In genomic region chr12:6607751-6608591, GRCh38 we compare ENCODE assay signal across 8 cellular contexts. TPM values are rescaled to one million over a fixed set of nuclear protein-coding genes. Genes with fewer than 3 reads are reported as not detected.
DNase-seq lines count a peak whose midpoint lies in the region; ATAC-seq and TF ChIP-seq lines count a peak whose summit lies in the region.

No MANE protein-coding gene starts in this region.

- no peaks in the 10 kb centered on the region for H3K27me3 Mint-ChIP-seq in CD4-positive, alpha-beta T cell

- H3K9me3 Mint-ChIP-seq in CD4-positive, alpha-beta T cell: no peaks in the 10 kb centered on the region

- H3K36me3 Mint-ChIP-seq in CD4-positive, alpha-beta T cell (ENCODE audit: low read depth): peaks cover 22% of the 10 kb centered on the region

- intact Hi-C loops in CD4-positive, alpha-beta T cell (cut with DNase I, micrococcal nuclease): loop anchor here in 1 of 2 experiments (2.0 to 5.0 kb wide), 5 partner anchors 23 to 184 kb away; partner anchors contain the start of genes ING4, NOP2 and ZNF384
- intact Hi-C loops in ascending aorta (cut with DNase I): loop anchor here (1.0 to 5.0 kb wide), 4 partner anchors 39 to 244 kb away; partner anchors contain the start of genes CDCA3, IFFO1, NOP2 and P3H3

- no peaks in the 10 kb centered on the region for H3K27me3 ChIP-seq in CD4-positive, alpha-beta T cell (ENCODE audit: control insufficient read depth, insufficient read depth, low read length)
- no peaks in the 10 kb centered on the region for H3K27me3 ChIP-seq in ascending aorta

- no peaks in the 10 kb centered on the region for H3K36me3 ChIP-seq in ascending aorta

- DNase-seq in CD4-positive, alpha-beta T cell: peak in 8 of 10 experiments; percentile 24 to 74 (median 46)
- peak; percentile 88 for DNase-seq in NCI-H146 (lab: John Stamatoyannopoulos, UW)
- peak in 1 of 2 donors; percentile 86 for DNase-seq in ascending aorta (ENCODE audit: low spot score in 2 of 2)
- DNase-seq in islet precursor cell: peak; percentile 86
- DNase-seq in stimulated activated CD4-positive, alpha-beta T cell treated with anti-CD3 and anti-CD28 coated beads, Interleukin-1b, Interleukin-23, amount 100 ng/mL, for 48 hours: peak; percentile 69

- H3K4me3 ChIP-seq in ascending aorta: no peak overlapping the region

- peak overlapping the region; percentile 94 for H3K27ac ChIP-seq in CD4-positive, alpha-beta T cell (ENCODE audit: low read depth, low read length)
- H3K27ac ChIP-seq in ascending aorta: peak overlapping the region; percentile 73 to 99

- no peak overlapping the region for H3K4me3 Mint-ChIP-seq in CD4-positive, alpha-beta T cell

- CTCF ChIA-PET in CD4-positive, alpha-beta T cell (lab: Charles Lee): interaction anchor here (1.2 kb wide), 1 partner anchor 53 kb away, joined by 3 read pairs; no protein-coding TSS in a partner anchor

- H3K4me1 Mint-ChIP-seq in CD4-positive, alpha-beta T cell (ENCODE audit: low read depth): peaks cover 54% of the 10 kb centered on the region

- peaks cover 26 to 34% of the 10 kb centered on the region in 2 donors for H3K4me1 ChIP-seq in ascending aorta

- POLR2A ChIA-PET in CD4-positive, alpha-beta T cell (lab: Charles Lee): interaction anchor here (0.6 to 1.5 kb wide), 9 partner anchors 9 to 264 kb away, joined by 3 to 9 read pairs (median 3); partner anchors contain the start of genes CD4, NOP2, SPSB2 and VAMP1

- ATAC-seq in CD4-positive, alpha-beta T cell (ENCODE audit: poor library complexity): peak; percentile 59
- peak; percentile 47 for ATAC-seq in GM21786 (IDR thresholded peaks at IDR 0.05; ENCODE audit: unreplicated experiment)
- peak; percentile 3; the same call in 2 of the 3 replicates for ATAC-seq in SK-N-SH treated with all-trans-retinoic acid at 6 μM for 48 hours
- no peak for ATAC-seq in HG02852 (IDR thresholded peaks at IDR 0.05; ENCODE audit: unreplicated experiment)

- TF ChIP-seq CTCF in CD4-positive, alpha-beta T cell (IDR thresholded peaks at IDR 0.05): no peak
- TF ChIP-seq CTCF in ascending aorta (IDR thresholded peaks at IDR 0.05): no peak

- no peak overlapping the region for H3K27ac Mint-ChIP-seq in CD4-positive, alpha-beta T cell

- no peaks in the 10 kb centered on the region for H3K9me3 ChIP-seq in CD4-positive, alpha-beta T cell (ENCODE audit: control insufficient read depth, low read length)
- no peaks in the 10 kb centered on the region for H3K9me3 ChIP-seq in ascending aorta

TF ChIP-seq in SK-N-SH treated with all-trans-retinoic acid at 6 μM for 48 hours, 23 proteins besides CTCF, POLR2A, EP300 and RAD21 (continues in another document):
- peak; percentile 88 for TF ChIP-seq ZFP3 (CRISPR knock-in tag; IDR thresholded peaks at IDR 0.05)
- TF ChIP-seq BACH2 (CRISPR knock-in tag; IDR thresholded peaks at IDR 0.05; ENCODE audit: borderline replicate concordance): peak; percentile 80; the same call in 1 of the 2 replicates
- peak; percentile 89 for TF ChIP-seq ESRRG (CRISPR knock-in tag; IDR thresholded peaks at IDR 0.05)
- peak; percentile 97 for TF ChIP-seq PPARA (CRISPR knock-in tag; IDR thresholded peaks at IDR 0.05; ENCODE audit: borderline replicate concordance)
- TF ChIP-seq ZNF70 (CRISPR knock-in tag; IDR thresholded peaks at IDR 0.05): peak; percentile 81
- TF ChIP-seq TSHZ2 (CRISPR knock-in tag; IDR thresholded peaks at IDR 0.05): peak; percentile 97
- TF ChIP-seq POU6F1 (CRISPR knock-in tag; IDR thresholded peaks at IDR 0.05; ENCODE audit: borderline replicate concordance, low read depth): peak; percentile 75; the same call in 1 of the 2 replicates
- peak; percentile 98 for TF ChIP-seq CSDC2 (CRISPR knock-in tag; IDR thresholded peaks at IDR 0.05)
- peak; percentile 70; the same call in 1 of the 2 replicates for TF ChIP-seq RARB (CRISPR knock-in tag; IDR thresholded peaks at IDR 0.05)
- TF ChIP-seq ZNF8 (CRISPR knock-in tag; IDR thresholded peaks at IDR 0.05): peak; percentile 67
- peak; percentile 86 for TF ChIP-seq ARNTL (CRISPR knock-in tag; IDR thresholded peaks at IDR 0.05; ENCODE audit: borderline replicate concordance, low read depth)
- 0 out of 2 replicates have a peak, but pooled peaks have one; percentile 39 for TF ChIP-seq CREB5 (CRISPR knock-in tag; IDR thresholded peaks at IDR 0.05; ENCODE audit: low read depth)
- peak; percentile 81 for TF ChIP-seq PATZ1 (CRISPR knock-in tag; IDR thresholded peaks at IDR 0.05; ENCODE audit: borderline replicate concordance)
- TF ChIP-seq ISL1 (CRISPR knock-in tag; IDR thresholded peaks at IDR 0.05): peak; percentile 31; the same call in 1 of the 2 replicates
- TF ChIP-seq ZNF565 (CRISPR knock-in tag; conservative IDR thresholded peaks at IDR 0.05; ENCODE audit: low read depth): peak; percentile 94
- TF ChIP-seq GLIS3 (CRISPR knock-in tag; IDR thresholded peaks at IDR 0.05): peak; percentile 89
- TF ChIP-seq ZFP30 (CRISPR knock-in tag; IDR thresholded peaks at IDR 0.05): peak; percentile 60; the same call in 1 of the 2 replicates
- TF ChIP-seq TOX (CRISPR knock-in tag; IDR thresholded peaks at IDR 0.05; ENCODE audit: borderline replicate concordance): peak; percentile 69
- TF ChIP-seq SNAI2 (CRISPR knock-in tag; IDR thresholded peaks at IDR 0.05): peak; percentile 98
- no peak for TF ChIP-seq OSR1 (CRISPR knock-in tag; IDR thresholded peaks at IDR 0.05)

RNA-seq across cellular contexts. Expression of gene CHD4, which starts 0.8 kb away (rescaled TPM):
- total RNA-seq in CD4-positive, alpha-beta T cell: 100 to 1,000 TPM; 288 to 292 TPM
- total RNA-seq in ascending aorta: 185 TPM

RNA-seq across cellular contexts. Expression of gene LPAR5, which starts 27.8 kb away (rescaled TPM):
- 1 to 10 TPM; 2.8 to 3.0 TPM for total RNA-seq in CD4-positive, alpha-beta T cell
- 0.21 TPM for total RNA-seq in ascending aorta

RNA-seq across cellular contexts. Expression of gene ACRBP, which starts 39.3 kb away (rescaled TPM):
- total RNA-seq in CD4-positive, alpha-beta T cell: under 1 TPM; 0.58 to 0.95 TPM
- 10.6 TPM for total RNA-seq in ascending aorta

RNA-seq across cellular contexts. Expression of gene NOP2, which starts 39.9 kb away (rescaled TPM):
- 10 to 100 TPM; 75.3 to 76.8 TPM for total RNA-seq in CD4-positive, alpha-beta T cell
- 77.4 TPM for total RNA-seq in ascending aorta

RNA-seq across cellular contexts. Expression of gene IFFO1, which starts 52.1 kb away (rescaled TPM):
- total RNA-seq in CD4-positive, alpha-beta T cell: 10 to 100 TPM; 21.6 to 21.9 TPM
- total RNA-seq in ascending aorta: 35.0 TPM
